10 cellular contexts compared by ENCODE assay signal in the genomic region with DNA sequence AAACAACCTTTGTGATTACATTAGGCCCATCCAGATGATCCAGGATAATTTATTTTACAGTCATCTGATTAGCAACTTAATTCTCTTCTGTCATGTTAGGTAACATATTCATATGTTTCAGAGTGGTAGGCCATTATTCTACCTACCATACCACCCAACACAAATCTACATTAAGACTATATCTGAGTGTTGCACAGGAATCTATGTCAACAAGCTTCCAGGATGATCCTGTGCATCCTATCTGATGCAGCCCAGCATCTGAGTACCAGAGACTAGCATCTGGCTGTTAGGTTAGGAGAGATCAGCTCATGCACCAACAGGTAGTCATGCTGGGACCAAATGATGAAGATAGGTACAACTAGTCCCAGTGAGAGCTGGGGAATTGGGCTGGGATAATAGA. TPM values are rescaled to one million over a fixed set of nuclear protein-coding genes. Genes with fewer than 3 reads are reported as not detected.
DNase-seq lines count a peak whose midpoint lies in the region; ATAC-seq lines count a peak whose summit lies in the region.
"Had no signal": no experiment of that assay in that cellular context is flagged by ENCODE, and none has a peak within 500 bp of the region (broad histone marks: within the 10 kb centered on the region; RNA-seq: fewer than 3 reads in every experiment).

No MANE protein-coding gene starts in this region.

- H3K27ac Mint-ChIP-seq in activated CD4-positive, alpha-beta T cell treated with anti-CD3 and anti-CD28 coated beads, Interleukin-2, amount 10 ng/mL, durations not matched to agents 24 days and 14 days: peak overlapping the region; percentile 96

- peak overlapping the region; percentile 30 for H3K4ac ChIP-seq in trophoblast cell (ENCODE audit: low read depth, low read length)

- H3K9me3 ChIP-seq in NT2/D1 (ENCODE audit: insufficient read depth, low read length) (no peaks in the 10 kb centered on the region), trophoblast cell (ENCODE audit: insufficient read depth, low read depth, low read length) (no peaks in the 10 kb centered on the region)
- H3K9me3 ChIP-seq in effector memory CD4-positive, alpha-beta T cell (ENCODE audit: control insufficient read depth, low read length): no peaks in the 10 kb centered on the region

- no peak overlapping the region for H4K8ac ChIP-seq in trophoblast cell (ENCODE audit: low read depth, low read length)

- no peak overlapping the region for H4K91ac ChIP-seq in trophoblast cell (ENCODE audit: low read depth, low read length)

- H3K4me3 ChIP-seq in NT2/D1 (ENCODE audit: insufficient read length, low read depth) (peak overlapping the region; percentile 98), trophoblast cell (ENCODE audit: low read depth, low read length) (no peak overlapping the region)
- H3K4me3 ChIP-seq in effector memory CD4-positive, alpha-beta T cell (ENCODE audit: insufficient read depth, low read depth, low read length, poor library complexity, severe bottlenecking): no peak overlapping the region

- H3K9ac ChIP-seq in NT2/D1 (ENCODE audit: insufficient read length, low read depth) (peak overlapping the region; percentile 99), trophoblast cell (ENCODE audit: low read length) (no peak overlapping the region)

- peaks cover 8% of the 10 kb centered on the region for H3K79me1 ChIP-seq in trophoblast cell (ENCODE audit: low read length)

- DNase-seq in activated CD4-positive, alpha-beta T cell treated with anti-CD3 and anti-CD28 coated beads, Interleukin-2, amount 10 ng/mL, durations not matched to agents 24 days and 14 days: no peak
- no peak for DNase-seq in activated CD4-positive, alpha-beta T cell treated with anti-CD3 and anti-CD28 coated beads, Interleukin-2, amount 50 U/mL, for 48 hours
- no peak for DNase-seq in NT2/D1 (ENCODE audit: low read depth, low spot score)
- DNase-seq in effector memory CD4-positive, alpha-beta T cell: no peak
- DNase-seq in trophoblast cell: no peak
- no peak for DNase-seq in cerebellum (ENCODE audit: low spot score)
- DNase-seq: NCI-H1930, SIG-M5 had no signal

- no peak overlapping the region for H2AFZ ChIP-seq in trophoblast cell (ENCODE audit: insufficient read depth, low read length, poor library complexity)

- H4K12ac ChIP-seq in trophoblast cell (ENCODE audit: low read depth, low read length): no peak overlapping the region

- H3K36me3 ChIP-seq in NT2/D1 (ENCODE audit: insufficient read depth, insufficient read length, low read length) (peaks cover 79% of the 10 kb centered on the region), trophoblast cell (ENCODE audit: control insufficient read depth in 1 of 2, insufficient read depth in 2 of 2, low read length in 2 of 2) (peaks cover 39 to 51% of the 10 kb centered on the region in 2 experiments)
- peaks cover 46% of the 10 kb centered on the region for H3K36me3 ChIP-seq in effector memory CD4-positive, alpha-beta T cell (ENCODE audit: control insufficient read depth, insufficient read depth, low read length)

- no peak overlapping the region for H3K14ac ChIP-seq in trophoblast cell (ENCODE audit: low read length)

- peaks cover 12% of the 10 kb centered on the region for H3K79me2 ChIP-seq in trophoblast cell (ENCODE audit: control insufficient read depth, insufficient read depth, low read length, poor library complexity)

- intact Hi-C loops in activated CD4-positive, alpha-beta T cell treated with anti-CD3 and anti-CD28 coated beads, Interleukin-2, amount 10 ng/mL, durations not matched to agents 24 days and 14 days (cut with micrococcal nuclease): loop anchor here (2.0 kb wide), 1 partner anchor 32 kb away; a partner anchor contains a TSS

- no peak overlapping the region for H3K23ac ChIP-seq in trophoblast cell (ENCODE audit: low read length)

- no peak overlapping the region for H3K4me2 ChIP-seq in trophoblast cell (ENCODE audit: low read length)

- peaks cover 70% of the 10 kb centered on the region for H3K36me3 Mint-ChIP-seq in activated CD4-positive, alpha-beta T cell treated with anti-CD3 and anti-CD28 coated beads, Interleukin-2, amount 10 ng/mL, durations not matched to agents 24 days and 14 days (ENCODE audit: low read depth)

- no peaks in the 10 kb centered on the region for H3K9me3 Mint-ChIP-seq in activated CD4-positive, alpha-beta T cell treated with anti-CD3 and anti-CD28 coated beads, Interleukin-2, amount 10 ng/mL, durations not matched to agents 24 days and 14 days

- H2BK5ac ChIP-seq in trophoblast cell (ENCODE audit: low read depth, low read length, poor library complexity): no peak overlapping the region

- no peaks in the 10 kb centered on the region for H3K27me3 Mint-ChIP-seq in activated CD4-positive, alpha-beta T cell treated with anti-CD3 and anti-CD28 coated beads, Interleukin-2, amount 10 ng/mL, durations not matched to agents 24 days and 14 days

- no peak overlapping the region for H2BK120ac ChIP-seq in trophoblast cell (ENCODE audit: insufficient read depth, low read length, poor library complexity)

- H3K18ac ChIP-seq in trophoblast cell (ENCODE audit: low read length): no peak overlapping the region

- peaks cover 37% of the 10 kb centered on the region for H3K4me1 Mint-ChIP-seq in activated CD4-positive, alpha-beta T cell treated with anti-CD3 and anti-CD28 coated beads, Interleukin-2, amount 10 ng/mL, durations not matched to agents 24 days and 14 days

- H2AK5ac ChIP-seq in trophoblast cell (ENCODE audit: low read length): no peak overlapping the region

- no peak for ATAC-seq in HG03139 (IDR thresholded peaks at IDR 0.05; ENCODE audit: unreplicated experiment)
- no peak for ATAC-seq in GM21423 (IDR thresholded peaks at IDR 0.05; ENCODE audit: unreplicated experiment)

- H3K4me3 Mint-ChIP-seq in activated CD4-positive, alpha-beta T cell treated with anti-CD3 and anti-CD28 coated beads, Interleukin-2, amount 10 ng/mL, durations not matched to agents 24 days and 14 days: peak overlapping the region; percentile 92

- H3K27ac ChIP-seq in effector memory CD4-positive, alpha-beta T cell (ENCODE audit: insufficient read depth, low read length, poor library complexity, severe bottlenecking): peak overlapping the region; percentile 89
- H3K27ac ChIP-seq in trophoblast cell (ENCODE audit: low read depth, low read length): no peak overlapping the region

- peaks cover 5% of the 10 kb centered on the region for H3K4me1 ChIP-seq in NT2/D1 (ENCODE audit: insufficient read depth, insufficient read length)
- H3K4me1 ChIP-seq in effector memory CD4-positive, alpha-beta T cell (ENCODE audit: control insufficient read depth, insufficient read depth, low read length, poor library complexity, severe bottlenecking): peaks cover 22% of the 10 kb centered on the region
- H3K4me1 ChIP-seq in trophoblast cell (ENCODE audit: control insufficient read depth in 1 of 2, insufficient read depth in 2 of 2, low read length in 2 of 2): peaks cover 3 to 7% of the 10 kb centered on the region in 2 experiments

- H3K27me3 ChIP-seq in NT2/D1 (ENCODE audit: insufficient read depth, insufficient read length) (no peaks in the 10 kb centered on the region), trophoblast cell (ENCODE audit: insufficient read depth, low read length) (no peaks in the 10 kb centered on the region)
- no peaks in the 10 kb centered on the region for H3K27me3 ChIP-seq in effector memory CD4-positive, alpha-beta T cell (replicated peaks; ENCODE audit: control insufficient read depth, insufficient read depth, low read length, poor library complexity, severe bottlenecking)

- H2BK12ac ChIP-seq in trophoblast cell (ENCODE audit: low read length): no peak overlapping the region

RNA-seq across cellular contexts. Expression of a gene that starts 1.3 kb away (rescaled TPM):
- 162 and 172 TPM in 2 replicates for total RNA-seq in activated CD4-positive, alpha-beta T cell treated with anti-CD3 and anti-CD28 coated beads, Interleukin-2, amount 10 ng/mL, durations not matched to agents 24 days and 14 days
- 46.3 and 54.5 TPM in 2 replicates for polyA plus RNA-seq in trophoblast cell (2013)
- total RNA-seq in cerebellum: 38.1 TPM

RNA-seq across cellular contexts. Expression of a gene that starts 7.0 kb away (rescaled TPM):
- 78.4 and 80.2 TPM in 2 replicates for total RNA-seq in activated CD4-positive, alpha-beta T cell treated with anti-CD3 and anti-CD28 coated beads, Interleukin-2, amount 10 ng/mL, durations not matched to agents 24 days and 14 days
- 48.8 and 49.9 TPM in 2 replicates for polyA plus RNA-seq in trophoblast cell (2013)
- 79.8 TPM for total RNA-seq in cerebellum

RNA-seq across cellular contexts. Expression of a gene that starts 31.4 kb away (rescaled TPM):
- total RNA-seq in activated CD4-positive, alpha-beta T cell treated with anti-CD3 and anti-CD28 coated beads, Interleukin-2, amount 10 ng/mL, durations not matched to agents 24 days and 14 days: 99.5 and 102 TPM in 2 replicates
- 61.6 and 62.5 TPM in 2 replicates for polyA plus RNA-seq in trophoblast cell (2013)
- total RNA-seq in cerebellum: 40.9 TPM

RNA-seq across cellular contexts. Expression of a gene that starts 33.9 kb away (rescaled TPM):
- total RNA-seq in activated CD4-positive, alpha-beta T cell treated with anti-CD3 and anti-CD28 coated beads, Interleukin-2, amount 10 ng/mL, durations not matched to agents 24 days and 14 days: not detected in 2 replicates
- polyA plus RNA-seq in trophoblast cell (2013): 0.19 and 0.26 TPM in 2 replicates
- total RNA-seq in cerebellum: not detected
